10 cellular contexts compared by ENCODE assay signal in the genomic region with DNA sequence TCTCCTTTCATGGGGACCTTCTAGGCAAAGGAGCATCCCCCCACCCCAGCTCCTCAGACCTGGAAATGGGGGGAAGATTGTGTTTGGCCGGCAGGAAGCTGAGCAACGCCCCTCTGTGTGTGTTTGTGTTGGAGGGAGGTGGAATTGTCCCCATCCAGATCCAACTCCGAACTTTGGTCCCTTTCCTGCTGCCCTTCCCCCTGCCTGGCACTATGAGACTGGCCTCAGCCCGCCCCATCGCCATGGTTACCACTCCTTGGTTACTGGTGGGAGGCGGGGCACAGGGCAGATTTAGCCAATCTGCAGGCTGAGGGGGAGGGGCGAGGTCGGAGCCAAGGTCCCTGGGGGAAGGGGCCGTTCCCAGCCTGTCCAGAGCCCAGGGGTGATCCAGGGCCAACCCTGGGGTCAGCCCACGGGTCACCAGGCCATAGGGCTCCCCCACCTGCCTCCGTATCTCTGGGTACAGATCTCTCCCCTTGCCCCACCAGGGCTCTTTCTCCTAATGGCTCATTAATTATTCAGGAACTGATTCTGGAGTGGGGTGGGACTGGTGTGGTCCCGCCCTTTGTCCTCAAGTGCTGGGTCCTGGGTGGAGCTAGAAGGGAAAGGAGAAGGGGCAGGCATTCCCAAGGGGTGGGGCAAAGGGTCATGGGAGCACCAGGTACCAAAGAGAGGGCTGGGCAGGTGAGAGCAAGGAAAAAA. TPM values are rescaled to one million over a fixed set of nuclear protein-coding genes. Genes with fewer than 3 reads are reported as not detected.
DNase-seq lines count a peak whose midpoint lies in the region; ATAC-seq and TF ChIP-seq lines count a peak whose summit lies in the region.
"Had no signal": no experiment of that assay in that cellular context is flagged by ENCODE, and none has a peak within 500 bp of the region (broad histone marks: within the 10 kb centered on the region; RNA-seq: fewer than 3 reads in every experiment).

No MANE protein-coding gene starts in this region.

- no peaks in the 10 kb centered on the region for H3K9me3 ChIP-seq in adrenal gland (replicated peaks in 1 of 3)
- H3K9me3 ChIP-seq: neutrophil had no signal

- H3K27ac Mint-ChIP-seq in type B pancreatic cell, result peak overlapping the region; percentile 93

- WGBS in adrenal gland, 4 donors, result 37 to 48% (median 38%) methylated on average over 5 to 12 of the region's 12 CpGs

- H3K27me3 ChIP-seq in adrenal gland, result no peaks in the 10 kb centered on the region

- peaks cover 4% of the 10 kb centered on the region for H3K27me3 Mint-ChIP-seq in type B pancreatic cell

- no peaks in the 10 kb centered on the region for H3K36me3 ChIP-seq in adrenal gland (replicated peaks in 1 of 2)
- H3K36me3 ChIP-seq: neutrophil had no signal

- peaks cover 5 to 33% of the 10 kb centered on the region in 2 donors for H3K4me1 ChIP-seq in adrenal gland (replicated peaks in 1 of 2)

- intact Hi-C loops in Right ventricle myocardium superior (cut with DNase I), result no loop called here
- intact Hi-C loops in Right ventricle myocardium inferior (cut with DNase I), result no loop called here
- intact Hi-C loops in adrenal gland (cut with DNase I), result no loop called here
- intact Hi-C loops in left colon (cut with DNase I, micrococcal nuclease), result no loop called here

- TF ChIP-seq POLR2A in adrenal gland (IDR thresholded peaks at IDR 0.05), result no peak

- peak overlapping the region in 1 of 5 donors; percentile 46 for H3K27ac ChIP-seq in adrenal gland
- H3K27ac ChIP-seq: neutrophil, VCaP had no signal

- TF ChIP-seq CTCF in adrenal gland (IDR thresholded peaks at IDR 0.05) (no peak), type B pancreatic cell (conservative IDR thresholded peaks at IDR 0.05) (no peak)

- peaks cover 20% of the 10 kb centered on the region for H3K36me3 Mint-ChIP-seq in type B pancreatic cell

- peaks cover 62% of the 10 kb centered on the region for H3K4me1 Mint-ChIP-seq in type B pancreatic cell (ENCODE audit: unreplicated experiment)

- DNase-seq in Right ventricle myocardium superior (peak; percentile 75), Right ventricle myocardium inferior (ENCODE audit: missing footprints) (no peak), adrenal gland (peak; percentile 80 to 95 (median 91)), left colon (peak; percentile 97), type B pancreatic cell (ENCODE audit: extremely low spot score, unreplicated experiment) (peak; percentile 84)
- no peak for DNase-seq in effector CD8-positive, alpha-beta T cell (lab: John Stamatoyannopoulos, UW)

- ATAC-seq in Right ventricle myocardium superior (ENCODE audit: poor library complexity), result no peak
- no peak for ATAC-seq in Right ventricle myocardium inferior
- ATAC-seq in left colon, result peak; percentile 68
- no peak for ATAC-seq in GM19351 (IDR thresholded peaks at IDR 0.05; ENCODE audit: unreplicated experiment)
- ATAC-seq in HG03469 (IDR thresholded peaks at IDR 0.05; ENCODE audit: unreplicated experiment), result no peak

- peak overlapping the region; percentile 66 for H3K4me3 Mint-ChIP-seq in type B pancreatic cell

- no peak overlapping the region for H3K4me3 ChIP-seq in adrenal gland

- no peaks in the 10 kb centered on the region for H3K9me3 Mint-ChIP-seq in type B pancreatic cell

RNA-seq across cellular contexts. Expression of a gene that starts 15.2 kb away (rescaled TPM):
- total RNA-seq in Right ventricle myocardium superior, result 4.2 TPM
- 7.7 TPM for total RNA-seq in Right ventricle myocardium inferior
- total RNA-seq in adrenal gland, result 10 to 100 TPM; 15.0 to 92.0 (median 43.0) TPM
- polyA plus RNA-seq in adrenal gland, result 10 to 100 TPM; 10.5 to 21.0 (median 19.9) TPM
- 100 to 1,000 TPM; 514 to 671 TPM for total RNA-seq in left colon
- total RNA-seq in type B pancreatic cell (ENCODE audit: low replicate concordance), result 260 and 507 TPM in 2 replicates

Comparison
In these comparisons a context has a peak if more than half of its experiments do, and no peak if none do; other contexts are left out.
1. DNase-seq: peak in Right ventricle myocardium superior (single experiment), adrenal gland (7 of 7), left colon (2 of 2) and type B pancreatic cell (single experiment); none in Right ventricle myocardium inferior (single experiment) and effector CD8-positive, alpha-beta T cell (single experiment).